Comparison of ENCODE assay signal across 8 cellular contexts in genomic region chr10:129466703-129467345, GRCh38. TPM values are rescaled to one million over a fixed set of nuclear protein-coding genes. Genes with fewer than 3 reads are reported as not detected.
DNase-seq lines count a peak whose midpoint lies in the region; ATAC-seq and TF ChIP-seq lines count a peak whose summit lies in the region.

Gene MGMT (plus strand): TSS chr10:129467241.

- POLR2A ChIA-PET in T-cell (lab: Charles Lee) = interaction anchor here in 1 of 2 donors (0.7 kb wide), 1 partner anchor 683 kb away, joined by 4 read pairs; no protein-coding TSS in a partner anchor

- DNase-seq in COLO668 (lab: John Stamatoyannopoulos, UW; ENCODE audit: unreplicated experiment) (peak; percentile 86), T-cell (peak; percentile 94 to 100 (median 98)), amniotic stem cell (lab: John Stamatoyannopoulos, UW) (peak; percentile 72), left ventricle myocardium superior (peak; percentile 98), psoas muscle (peak; percentile 96 to 97), upper lobe of right lung (peak; percentile 99)

- H3K27me3 ChIP-seq in psoas muscle (ENCODE audit: insufficient read depth in 3 of 3, low read length in 2 of 3) (no peaks in the 10 kb centered on the region), upper lobe of right lung (no peaks in the 10 kb centered on the region)

- CTCF ChIA-PET in T-cell (lab: Charles Lee) = interaction anchor here in 1 of 2 donors (0.9 kb wide), 1 partner anchor 669 kb away, joined by 3 read pairs; the partner anchor contains the start of gene GLRX3

- peak within 1 kb of the TSS; percentile 77 to 84 (median 82) for H3K4me3 Mint-ChIP-seq in T-cell

- peak within 1 kb of the TSS; percentile 77 for H3K27ac ChIP-seq in psoas muscle
- H3K27ac ChIP-seq in upper lobe of right lung = peak within 1 kb of the TSS; percentile 88

- peaks cover 0 to 1% of the 10 kb centered on the region in 2 donors for H3K27me3 Mint-ChIP-seq in T-cell

- intact Hi-C loops in left ventricle myocardium superior (cut with micrococcal nuclease) (no loop called here), psoas muscle (cut with DNase I) (no loop called here), upper lobe of right lung (cut with DNase I) (no loop called here)

- H3K4me3 ChIP-seq in psoas muscle = peak within 1 kb of the TSS; percentile 85
- peak within 1 kb of the TSS; percentile 90 for H3K4me3 ChIP-seq in upper lobe of right lung

- WGBS in psoas muscle, 3 donors = 2 to 7% (median 3%) methylated on average over 33 to 81 of the region's 83 CpGs

- H3K4me1 Mint-ChIP-seq in T-cell = peaks cover 10 to 19% (median 14%) of the 10 kb centered on the region in 3 donors

- no peaks in the 10 kb centered on the region for H3K9me3 Mint-ChIP-seq in T-cell

- TF ChIP-seq CTCF in psoas muscle (IDR thresholded peaks at IDR 0.05) (no peak), upper lobe of right lung (IDR thresholded peaks at IDR 0.05) (no peak)

- peak within 1 kb of the TSS; percentile 83 to 87 for H3K27ac Mint-ChIP-seq in T-cell

- ATAC-seq in GM19452 (IDR thresholded peaks at IDR 0.05; ENCODE audit: unreplicated experiment) = peak; percentile 87
- ATAC-seq in HG03575 (IDR thresholded peaks at IDR 0.05; ENCODE audit: extremely low read depth, insufficient number of reproducible peaks, low FRiP score, unreplicated experiment) = peak; percentile 63
- ATAC-seq in T-cell (replicated peaks in 1 of 4) = peak; percentile 97 to 98 (median 98)
- ATAC-seq in left ventricle myocardium superior = peak; percentile 98
- ATAC-seq in psoas muscle = peak; percentile 97 to 99 (median 99)
- ATAC-seq in upper lobe of right lung = peak; percentile 99

- peaks cover 17% of the 10 kb centered on the region for H3K36me3 Mint-ChIP-seq in T-cell

- H3K4me1 ChIP-seq in psoas muscle = peaks cover 3% of the 10 kb centered on the region
- peaks cover 8% of the 10 kb centered on the region for H3K4me1 ChIP-seq in upper lobe of right lung

- peaks cover 0 to 10% of the 10 kb centered on the region in 2 donors for H3K36me3 ChIP-seq in psoas muscle (ENCODE audit: insufficient read depth in 1 of 2, low read depth in 1 of 2)
- H3K36me3 ChIP-seq in upper lobe of right lung = no peaks in the 10 kb centered on the region

- H3K9me3 ChIP-seq in psoas muscle (no peaks in the 10 kb centered on the region), upper lobe of right lung (no peaks in the 10 kb centered on the region)

RNA-seq across cellular contexts. Expression of gene MGMT, which starts in this region (rescaled TPM):
- 10 to 100 TPM; 16.6 to 24.6 (median 21.1) TPM for total RNA-seq in T-cell
- 16.7 TPM for total RNA-seq in left ventricle myocardium superior
- total RNA-seq in psoas muscle = 10 to 100 TPM in 2 of 4 donors, 1 to 10 TPM in 2; 6.5 to 13.3 (median 9.0) TPM
- polyA plus RNA-seq in psoas muscle = 10 to 100 TPM in 1 of 3 donors, 1 to 10 TPM in 2; 4.2 to 10.9 (median 6.1) TPM
- 19.4 TPM for total RNA-seq in upper lobe of right lung

Comparison
In these comparisons a context has a peak if more than half of its experiments do, and no peak if none do; other contexts are left out.
1. Peak in every context shown above with its lines: DNase-seq, ATAC-seq, H3K4me3 ChIP-seq and H3K27ac ChIP-seq.